ENCODE assay signal across 19 cellular contexts in the genomic region with DNA sequence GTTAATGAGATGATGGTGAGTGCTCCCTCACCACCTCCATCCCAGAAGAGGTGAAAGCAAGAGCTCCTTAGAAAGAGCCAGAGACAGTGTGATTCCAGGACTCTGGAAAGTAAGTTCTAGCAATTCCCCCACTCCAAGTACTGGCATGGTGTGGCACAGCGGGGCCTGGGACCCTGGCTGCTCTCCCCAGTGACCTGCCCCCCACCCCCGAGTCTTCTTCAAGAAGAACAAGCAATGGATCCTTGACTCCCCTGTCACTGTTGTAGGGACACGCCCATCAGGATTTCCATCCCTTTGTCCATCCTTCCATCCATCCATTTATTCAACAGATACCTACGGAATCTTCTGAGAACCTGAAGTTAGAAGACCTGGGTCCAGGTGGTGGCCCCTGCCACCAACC. TPM values are rescaled to one million over a fixed set of nuclear protein-coding genes. Genes with fewer than 3 reads are reported as not detected.
DNase-seq lines count a peak whose midpoint lies in the region; ATAC-seq and TF ChIP-seq lines count a peak whose summit lies in the region.
"Had no signal": no experiment of that assay in that cellular context is flagged by ENCODE, and none has a peak within 500 bp of the region (broad histone marks: within the 10 kb centered on the region; RNA-seq: fewer than 3 reads in every experiment).

No MANE protein-coding gene starts in this region.

- H3K36me3 ChIP-seq in esophagus muscularis mucosa (no peaks in the 10 kb centered on the region), neural progenitor cell (no peaks in the 10 kb centered on the region), suprapubic skin (no peaks in the 10 kb centered on the region)
- H3K36me3 ChIP-seq: MG63 had no signal

- H3K27ac Mint-ChIP-seq in neural progenitor cell = no peak overlapping the region
- no peak overlapping the region for H3K27ac Mint-ChIP-seq in activated CD4-positive, alpha-beta T cell treated with anti-CD3 and anti-CD28 coated beads, Interleukin-2, amount 10 ng/mL, durations not matched to agents 24 days and 14 days
- H3K27ac Mint-ChIP-seq in natural killer cell treated with Interleukin-12 subunit alpha and Interleukin-12 subunit beta and Interleukin-15 and Interleukin-18, amount 100 ng/mL, for 72 hours = no peak overlapping the region
- H3K27ac Mint-ChIP-seq: CD4-positive, alpha-beta memory T cell had no signal

- peaks cover 32 to 57% (median 48%) of the 10 kb centered on the region in 4 donors for H3K4me1 ChIP-seq in esophagus muscularis mucosa
- H3K4me1 ChIP-seq in neural progenitor cell = peaks cover 16% of the 10 kb centered on the region
- H3K4me1 ChIP-seq in suprapubic skin = peaks cover 22% of the 10 kb centered on the region

- H3K27ac ChIP-seq in adipose tissue (ENCODE audit: low read depth, low read length) = peak overlapping the region; percentile 1
- peak overlapping the region; percentile 59 to 78 (median 69) for H3K27ac ChIP-seq in esophagus muscularis mucosa (replicated peaks in 1 of 4)
- H3K27ac ChIP-seq in neural progenitor cell = no peak overlapping the region
- peak overlapping the region; percentile 23 for H3K27ac ChIP-seq in suprapubic skin

- no peaks in the 10 kb centered on the region for H3K9me3 Mint-ChIP-seq in neural progenitor cell
- H3K9me3 Mint-ChIP-seq in activated CD4-positive, alpha-beta T cell treated with anti-CD3 and anti-CD28 coated beads, Interleukin-2, amount 10 ng/mL, durations not matched to agents 24 days and 14 days = no peaks in the 10 kb centered on the region
- no peaks in the 10 kb centered on the region for H3K9me3 Mint-ChIP-seq in natural killer cell treated with Interleukin-12 subunit alpha and Interleukin-12 subunit beta and Interleukin-15 and Interleukin-18, amount 100 ng/mL, for 72 hours
- H3K9me3 Mint-ChIP-seq: CD4-positive, alpha-beta memory T cell; HFFc6; neural crest cell had no signal

- H3K4me3 ChIP-seq in esophagus muscularis mucosa = peak overlapping the region in 3 of 4 donors; percentile 7 to 22 (median 20)
- H3K4me3 ChIP-seq in neural progenitor cell = no peak overlapping the region
- H3K4me3 ChIP-seq in suprapubic skin = no peak overlapping the region
- H3K4me3 ChIP-seq: MG63 had no signal

- no peaks in the 10 kb centered on the region for H3K9me3 ChIP-seq in esophagus muscularis mucosa
- H3K9me3 ChIP-seq in neural progenitor cell (ENCODE audit: low read depth) = no peaks in the 10 kb centered on the region
- no peaks in the 10 kb centered on the region for H3K9me3 ChIP-seq in suprapubic skin
- H3K9me3 ChIP-seq: MG63 had no signal

- H3F3A ChIP-seq in neural progenitor cell (ENCODE audit: low read depth) = no peaks in the 10 kb centered on the region

- H3K4me1 Mint-ChIP-seq in neural progenitor cell = peaks cover 37% of the 10 kb centered on the region
- H3K4me1 Mint-ChIP-seq in activated CD4-positive, alpha-beta T cell treated with anti-CD3 and anti-CD28 coated beads, Interleukin-2, amount 10 ng/mL, durations not matched to agents 24 days and 14 days = no peaks in the 10 kb centered on the region
- H3K4me1 Mint-ChIP-seq in natural killer cell treated with Interleukin-12 subunit alpha and Interleukin-12 subunit beta and Interleukin-15 and Interleukin-18, amount 100 ng/mL, for 72 hours (ENCODE audit: low read depth in 2 of 2) = no peaks in the 10 kb centered on the region
- H3K4me1 Mint-ChIP-seq: CD4-positive, alpha-beta memory T cell had no signal

- no peak for DNase-seq in esophagus muscularis mucosa (ENCODE audit: extremely low spot score)
- no peak for DNase-seq in neural progenitor cell (ENCODE audit: low spot score)
- no peak for DNase-seq in suprapubic skin (ENCODE audit: low spot score in 2 of 2)
- no peak for DNase-seq in activated CD4-positive, alpha-beta T cell treated with anti-CD3 and anti-CD28 coated beads, Interleukin-2, amount 10 ng/mL, durations not matched to agents 24 days and 14 days
- no peak for DNase-seq in natural killer cell treated with Interleukin-12 subunit alpha and Interleukin-12 subunit beta and Interleukin-15 and Interleukin-18, amount 100 ng/mL, for 72 hours (ENCODE audit: low spot score)
- no peak for DNase-seq in SIG-M5 treated with dmso at 0.1 percent for 504 hours (lab: John Stamatoyannopoulos, UW; ENCODE audit: unreplicated experiment)
- DNase-seq: activated CD4-positive, alpha-beta T cell treated with anti-CD3 and anti-CD28 coated beads, Interleukin-2, amount 50 U/mL, for 4 hours; activated effector memory CD4-positive, alpha-beta T cell treated with anti-CD3 and anti-CD28 coated beads, Interleukin-2, amount 50 U/mL, for 16 hours; CD4-positive, alpha-beta memory T cell; DMS153; GDM1; MG63; NCI-H1694; NCI-H2171 treated with DMSO at 0.1 percent for 48 hours; NCI-H526 had no signal

- H3K9ac ChIP-seq in neural progenitor cell = no peak overlapping the region

- ATAC-seq in natural killer cell treated with Interleukin-12 subunit alpha and Interleukin-12 subunit beta and Interleukin-15 and Interleukin-18, amount 100 ng/mL, for 72 hours = no peak
- no peak for ATAC-seq in GM21723 (IDR thresholded peaks at IDR 0.05; ENCODE audit: unreplicated experiment)

- TF ChIP-seq CTCF in esophagus muscularis mucosa (IDR thresholded peaks at IDR 0.05) (no peak), neural progenitor cell (IDR thresholded peaks at IDR 0.05) (no peak), suprapubic skin (IDR thresholded peaks at IDR 0.05) (no peak)

- peaks cover 15% of the 10 kb centered on the region for H3K27me3 Mint-ChIP-seq in neural progenitor cell (ENCODE audit: insufficient read depth, low read depth)
- no peaks in the 10 kb centered on the region for H3K27me3 Mint-ChIP-seq in activated CD4-positive, alpha-beta T cell treated with anti-CD3 and anti-CD28 coated beads, Interleukin-2, amount 10 ng/mL, durations not matched to agents 24 days and 14 days
- H3K27me3 Mint-ChIP-seq in natural killer cell treated with Interleukin-12 subunit alpha and Interleukin-12 subunit beta and Interleukin-15 and Interleukin-18, amount 100 ng/mL, for 72 hours = peaks cover 8 to 28% of the 10 kb centered on the region in 2 donors

- no peak overlapping the region for H3K4me3 Mint-ChIP-seq in neural progenitor cell
- no peak overlapping the region for H3K4me3 Mint-ChIP-seq in activated CD4-positive, alpha-beta T cell treated with anti-CD3 and anti-CD28 coated beads, Interleukin-2, amount 10 ng/mL, durations not matched to agents 24 days and 14 days
- H3K4me3 Mint-ChIP-seq in natural killer cell treated with Interleukin-12 subunit alpha and Interleukin-12 subunit beta and Interleukin-15 and Interleukin-18, amount 100 ng/mL, for 72 hours = no peak overlapping the region
- H3K4me3 Mint-ChIP-seq: CD4-positive, alpha-beta memory T cell; neural crest cell had no signal

- no peak overlapping the region for H2AFZ ChIP-seq in neural progenitor cell (replicated peaks)

- TF ChIP-seq EP300 in esophagus muscularis mucosa (IDR thresholded peaks at IDR 0.05) (no peak), suprapubic skin (IDR thresholded peaks at IDR 0.05) (no peak)

- WGBS in adipose tissue, 3 donors = 86 to 90% (median 87%) methylated on average over 4 of the region's 4 CpGs
- 95% methylated on average over 4 of the region's 4 CpGs for WGBS in esophagus muscularis mucosa
- WGBS in suprapubic skin = 85% methylated on average over 4 of the region's 4 CpGs

- H3K4me2 ChIP-seq in neural progenitor cell = peak overlapping the region; percentile 47

- H3K27me3 ChIP-seq in esophagus muscularis mucosa = no peaks in the 10 kb centered on the region
- H3K27me3 ChIP-seq in neural progenitor cell = no peaks in the 10 kb centered on the region
- H3K27me3 ChIP-seq in suprapubic skin = peaks cover 4% of the 10 kb centered on the region
- H3K27me3 ChIP-seq: MG63 had no signal

- no peaks in the 10 kb centered on the region for H3K36me3 Mint-ChIP-seq in neural progenitor cell
- H3K36me3 Mint-ChIP-seq in activated CD4-positive, alpha-beta T cell treated with anti-CD3 and anti-CD28 coated beads, Interleukin-2, amount 10 ng/mL, durations not matched to agents 24 days and 14 days (ENCODE audit: low read depth) = no peaks in the 10 kb centered on the region
- H3K36me3 Mint-ChIP-seq in natural killer cell treated with Interleukin-12 subunit alpha and Interleukin-12 subunit beta and Interleukin-15 and Interleukin-18, amount 100 ng/mL, for 72 hours = no peaks in the 10 kb centered on the region
- H3K36me3 Mint-ChIP-seq: CD4-positive, alpha-beta memory T cell had no signal

- TF ChIP-seq POLR2A in esophagus muscularis mucosa (IDR thresholded peaks at IDR 0.05; ENCODE audit: low read depth) (no peak), suprapubic skin (IDR thresholded peaks at IDR 0.05) (no peak)

- no peaks in the 10 kb centered on the region for H4K20me1 ChIP-seq in neural progenitor cell (ENCODE audit: low read depth)

- intact Hi-C loops in esophagus muscularis mucosa (cut with DNase I) = loop anchor here (5.0 kb wide), 1 partner anchor 50 kb away; no protein-coding TSS in a partner anchor
- intact Hi-C loops in activated CD4-positive, alpha-beta T cell treated with anti-CD3 and anti-CD28 coated beads, Interleukin-2, amount 10 ng/mL, durations not matched to agents 24 days and 14 days (cut with micrococcal nuclease) = no loop called here

- H3K79me2 ChIP-seq in neural progenitor cell (ENCODE audit: low read depth) = no peaks in the 10 kb centered on the region

RNA-seq across cellular contexts. Expression of gene C11orf96, which starts 44.4 kb away (rescaled TPM):
- polyA plus RNA-seq in adipose tissue = 100 to 1,000 TPM in 2 of 3 donors, 10 to 100 TPM in 1; 20.5 to 698 (median 224) TPM
- total RNA-seq in esophagus muscularis mucosa = 100 to 1,000 TPM in 1 of 4 donors, 10 to 100 TPM in 3; 23.3 to 645 (median 96.5) TPM
- total RNA-seq in neural progenitor cell (ENCODE audit: low replicate concordance) = 0.32 and 5.4 TPM in 2 replicates
- total RNA-seq in suprapubic skin = 10 to 100 TPM; 12.2 to 38.5 (median 28.1) TPM
- total RNA-seq in activated CD4-positive, alpha-beta T cell treated with anti-CD3 and anti-CD28 coated beads, Interleukin-2, amount 10 ng/mL, durations not matched to agents 24 days and 14 days = 3.1 and 3.5 TPM in 2 replicates
- 1 to 10 TPM; 1.4 to 7.3 TPM for total RNA-seq in natural killer cell treated with Interleukin-12 subunit alpha and Interleukin-12 subunit beta and Interleukin-15 and Interleukin-18, amount 100 ng/mL, for 72 hours
- polyA plus RNA-seq: CD4-positive, alpha-beta memory T cell had no signal

Comparison
In these comparisons a context has a peak if more than half of its experiments do, and no peak if none do; other contexts are left out.
1. H3K4me3 ChIP-seq: peak in esophagus muscularis mucosa (3 of 4); none in neural progenitor cell (single experiment) and suprapubic skin (single experiment).